15 cellular contexts compared by ENCODE assay signal in genomic region chr7:19944363-19945120, GRCh38.
"Had no signal": no experiment of that assay in that cellular context is flagged by ENCODE, and none has a peak within 500 bp of the region (broad histone marks: within the 10 kb centered on the region; RNA-seq: fewer than 3 reads in every experiment).

No MANE protein-coding gene starts in this region.

- FAIRE-seq: colon, endothelial cell of umbilical vein had no signal

- DNase-seq: activated CD4-positive, alpha-beta memory T cell treated with anti-CD3 and anti-CD28 coated beads for 36 hours; activated gamma-delta T cell treated with Interleukin-2 at 50 U/mL for 16 hours; activated naive CD8-positive, alpha-beta T cell treated with anti-CD3 and anti-CD28 coated beads for 36 hours; activated T-cell treated with anti-CD3 and anti-CD28 coated beads, Interleukin-2, amount 50 U/mL, for 48 hours; aorta; effector CD4-positive, alpha-beta T cell; foreskin melanocyte; heart left ventricle; left ventricle myocardium superior; mesendoderm; pancreas had no signal

- H3K4me3 ChIP-seq: cardiac muscle cell, heart left ventricle, pancreas, vagina had no signal
